In genomic region chr7:138449580-138449979, GRCh38 we compare ENCODE assay signal across 8 cellular contexts. TPM values are rescaled to one million over a fixed set of nuclear protein-coding genes. Genes with fewer than 3 reads are reported as not detected.
A peak's percentile ranks its signal among the peaks of the same experiment; 100 is the strongest.
DNase-seq lines count a peak whose midpoint lies in the region; ATAC-seq and TF ChIP-seq lines count a peak whose summit lies in the region.

No MANE protein-coding gene starts in this region.

- H3K36me3 ChIP-seq in left ventricle myocardium inferior (no peaks in the 10 kb centered on the region), trophoblast cell (ENCODE audit: control insufficient read depth in 1 of 2, insufficient read depth in 2 of 2, low read length in 2 of 2) (no peaks in the 10 kb centered on the region)

- H3K9me3 Mint-ChIP-seq in activated CD4-positive, alpha-beta T cell treated with anti-CD3 and anti-CD28 coated beads, Interleukin-2, amount 10 ng/mL, durations not matched to agents 7 days and 5 days = no peaks in the 10 kb centered on the region
- H3K9me3 Mint-ChIP-seq in glutamatergic neuron (ENCODE audit: unreplicated experiment) = peaks cover 1% of the 10 kb centered on the region

- H2AK5ac ChIP-seq in trophoblast cell (ENCODE audit: low read length) = no peak overlapping the region

- H3K9me3 ChIP-seq in left ventricle myocardium inferior (replicated peaks) (no peaks in the 10 kb centered on the region), right cardiac atrium (ENCODE audit: control insufficient read depth, low read length) (no peaks in the 10 kb centered on the region), trophoblast cell (ENCODE audit: insufficient read depth, low read depth, low read length) (no peaks in the 10 kb centered on the region)

- H4K8ac ChIP-seq in trophoblast cell (ENCODE audit: low read depth, low read length) = no peak overlapping the region

- H3K4me3 Mint-ChIP-seq in activated CD4-positive, alpha-beta T cell treated with anti-CD3 and anti-CD28 coated beads, Interleukin-2, amount 10 ng/mL, durations not matched to agents 7 days and 5 days = no peak overlapping the region
- H3K4me3 Mint-ChIP-seq in glutamatergic neuron (ENCODE audit: unreplicated experiment) = no peak overlapping the region

- TF ChIP-seq CTCF in left ventricle myocardium inferior (IDR thresholded peaks at IDR 0.05; ENCODE audit: borderline replicate concordance) (peak; percentile 43), glutamatergic neuron (IDR thresholded peaks at IDR 0.05; ENCODE audit: partially characterized antibody, unreplicated experiment) (peak; percentile 17)

- H3K27me3 ChIP-seq in left ventricle myocardium inferior (ENCODE audit: low read depth) = no peaks in the 10 kb centered on the region
- H3K27me3 ChIP-seq in right cardiac atrium (ENCODE audit: control insufficient read depth, insufficient read depth) = no peaks in the 10 kb centered on the region
- H3K27me3 ChIP-seq in trophoblast cell (ENCODE audit: insufficient read depth, low read length) = no peaks in the 10 kb centered on the region

- H2BK5ac ChIP-seq in trophoblast cell (ENCODE audit: low read depth, low read length, poor library complexity) = no peak overlapping the region

- H2BK120ac ChIP-seq in trophoblast cell (ENCODE audit: insufficient read depth, low read length, poor library complexity) = no peak overlapping the region

- H2AFZ ChIP-seq in trophoblast cell (ENCODE audit: insufficient read depth, low read length, poor library complexity) = no peak overlapping the region

- no peak overlapping the region for H3K4ac ChIP-seq in trophoblast cell (ENCODE audit: low read depth, low read length)

- H3K27me3 Mint-ChIP-seq in activated CD4-positive, alpha-beta T cell treated with anti-CD3 and anti-CD28 coated beads, Interleukin-2, amount 10 ng/mL, durations not matched to agents 7 days and 5 days = no peaks in the 10 kb centered on the region
- no peaks in the 10 kb centered on the region for H3K27me3 Mint-ChIP-seq in glutamatergic neuron (ENCODE audit: unreplicated experiment)

- H3K4me2 ChIP-seq in trophoblast cell (ENCODE audit: low read length) = no peak overlapping the region

- no peak for ATAC-seq in right cardiac atrium

- H3K79me1 ChIP-seq in trophoblast cell (ENCODE audit: low read length) = no peaks in the 10 kb centered on the region

- POLR2A ChIA-PET in activated CD4-positive, alpha-beta T cell treated with anti-CD3 and anti-CD28 coated beads, Interleukin-2, amount 10 ng/mL, durations not matched to agents 7 days and 5 days (lab: Charles Lee) = no interaction called here

- H3K27ac Mint-ChIP-seq in activated CD4-positive, alpha-beta T cell treated with anti-CD3 and anti-CD28 coated beads, Interleukin-2, amount 10 ng/mL, durations not matched to agents 7 days and 5 days = no peak overlapping the region
- no peak overlapping the region for H3K27ac Mint-ChIP-seq in glutamatergic neuron (ENCODE audit: unreplicated experiment)

- DNase-seq in left ventricle myocardium inferior (no peak), right cardiac atrium (no peak), glutamatergic neuron (peak; percentile 26), midbrain (lab: John Stamatoyannopoulos, UW) (no peak), NCI-H345 (lab: John Stamatoyannopoulos, UW) (no peak), SW480 (ENCODE audit: low spot score) (no peak), trophoblast cell (no peak)
- peak; percentile 27 for DNase-seq in activated CD4-positive, alpha-beta T cell treated with anti-CD3 and anti-CD28 coated beads, Interleukin-2, amount 10 ng/mL, durations not matched to agents 7 days and 5 days

- no peaks in the 10 kb centered on the region for H3K79me2 ChIP-seq in trophoblast cell (ENCODE audit: control insufficient read depth, insufficient read depth, low read length, poor library complexity)

- H3K9ac ChIP-seq in trophoblast cell (ENCODE audit: low read length) = no peak overlapping the region

- H3K23ac ChIP-seq in trophoblast cell (ENCODE audit: low read length) = no peak overlapping the region

- no peaks in the 10 kb centered on the region for H3K4me1 ChIP-seq in left ventricle myocardium inferior
- H3K4me1 ChIP-seq in right cardiac atrium (ENCODE audit: control insufficient read depth, insufficient read depth, low read length) = no peaks in the 10 kb centered on the region
- no peaks in the 10 kb centered on the region for H3K4me1 ChIP-seq in trophoblast cell (ENCODE audit: control insufficient read depth in 1 of 2, insufficient read depth in 2 of 2, low read length in 2 of 2)

- no peak overlapping the region for H3K14ac ChIP-seq in trophoblast cell (ENCODE audit: low read length)

- H3K36me3 Mint-ChIP-seq in activated CD4-positive, alpha-beta T cell treated with anti-CD3 and anti-CD28 coated beads, Interleukin-2, amount 10 ng/mL, durations not matched to agents 7 days and 5 days (ENCODE audit: low read depth) = no peaks in the 10 kb centered on the region
- no peaks in the 10 kb centered on the region for H3K36me3 Mint-ChIP-seq in glutamatergic neuron (ENCODE audit: unreplicated experiment)

- CTCF ChIA-PET in activated CD4-positive, alpha-beta T cell treated with anti-CD3 and anti-CD28 coated beads, Interleukin-2, amount 10 ng/mL, durations not matched to agents 7 days and 5 days (lab: Charles Lee) = no interaction called here

- WGBS in right cardiac atrium = 91% methylated on average over 6 of the region's 6 CpGs
- WGBS in trophoblast cell (ENCODE audit: extremely low coverage, insufficient coverage, insufficient read length) = no CpG with 5 or more reads among the region's 6 CpGs

- no peak overlapping the region for H4K91ac ChIP-seq in trophoblast cell (ENCODE audit: low read depth, low read length)

- no peak overlapping the region for H3K27ac ChIP-seq in left ventricle myocardium inferior (replicated peaks)
- no peak overlapping the region for H3K27ac ChIP-seq in right cardiac atrium (ENCODE audit: low read length)
- no peak overlapping the region for H3K27ac ChIP-seq in trophoblast cell (ENCODE audit: low read depth, low read length)

- H3K4me3 ChIP-seq in left ventricle myocardium inferior = no peak overlapping the region
- no peak overlapping the region for H3K4me3 ChIP-seq in right cardiac atrium (ENCODE audit: low read length)
- no peak overlapping the region for H3K4me3 ChIP-seq in trophoblast cell (ENCODE audit: low read depth, low read length)

- intact Hi-C loops in left ventricle myocardium inferior (cut with micrococcal nuclease) (no loop called here), right cardiac atrium (cut with DNase I) (no loop called here)

- no peak overlapping the region for H2BK12ac ChIP-seq in trophoblast cell (ENCODE audit: low read length)

- no peaks in the 10 kb centered on the region for H3K4me1 Mint-ChIP-seq in activated CD4-positive, alpha-beta T cell treated with anti-CD3 and anti-CD28 coated beads, Interleukin-2, amount 10 ng/mL, durations not matched to agents 7 days and 5 days
- H3K4me1 Mint-ChIP-seq in glutamatergic neuron (ENCODE audit: low read depth, unreplicated experiment) = no peaks in the 10 kb centered on the region

- no peak overlapping the region for H4K12ac ChIP-seq in trophoblast cell (ENCODE audit: low read depth, low read length)

- H3K18ac ChIP-seq in trophoblast cell (ENCODE audit: low read length) = no peak overlapping the region

RNA-seq across cellular contexts. Expression of gene TRIM24, which starts 10.5 kb away (rescaled TPM):
- total RNA-seq in left ventricle myocardium inferior (18.8 TPM), right cardiac atrium (10 to 100 TPM; 15.0 to 18.7 (median 18.5) TPM), glutamatergic neuron (ENCODE audit: unreplicated experiment) (85.6 TPM)
- polyA plus RNA-seq in right cardiac atrium = 9.4 TPM
- total RNA-seq in activated CD4-positive, alpha-beta T cell treated with anti-CD3 and anti-CD28 coated beads, Interleukin-2, amount 10 ng/mL, durations not matched to agents 7 days and 5 days = 10 to 100 TPM; 22.0 to 26.2 TPM
- 111 and 117 TPM in 2 replicates for polyA plus RNA-seq in trophoblast cell (2013)

Comparison
In these comparisons a context has a peak if more than half of its experiments do, and no peak if none do; other contexts are left out.
1. DNase-seq: peak in activated CD4-positive, alpha-beta T cell treated with anti-CD3 and anti-CD28 coated beads, Interleukin-2, amount 10 ng/mL, durations not matched to agents 7 days and 5 days (single experiment) and glutamatergic neuron (single experiment); none in left ventricle myocardium inferior (single experiment), right cardiac atrium (0 of 3), midbrain (single experiment), NCI-H345 (single experiment), SW480 (single experiment) and trophoblast cell (0 of 2).